25 cellular contexts compared by ENCODE assay signal in the genomic region with DNA sequence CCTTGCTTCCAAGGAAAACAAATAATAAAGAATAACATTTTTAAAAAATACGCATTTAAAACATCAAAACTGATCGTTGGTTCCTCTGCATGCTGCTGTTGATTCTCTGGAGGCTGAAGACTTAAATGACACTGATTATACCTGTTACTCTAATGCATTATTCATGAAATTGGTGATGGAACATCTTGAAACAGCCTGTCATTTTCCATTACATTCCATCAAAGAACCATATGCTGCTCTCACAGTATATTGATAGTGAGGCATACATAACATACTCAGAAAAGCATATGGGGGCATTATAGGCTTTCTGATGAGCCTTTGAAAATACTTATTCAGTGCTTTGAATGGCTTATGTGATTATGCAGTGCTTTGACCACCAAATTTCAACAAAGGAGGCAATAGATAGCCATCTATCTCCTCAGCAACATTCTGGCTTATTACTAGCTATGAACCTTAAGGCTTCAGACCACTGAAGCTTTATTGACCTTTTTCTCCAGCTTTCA.
"Had no signal": no experiment of that assay in that cellular context is flagged by ENCODE, and none has a peak within 500 bp of the region (broad histone marks: within the 10 kb centered on the region; RNA-seq: fewer than 3 reads in every experiment).

No MANE protein-coding gene starts in this region.

- H3K36me3 Mint-ChIP-seq: immature natural killer cell; naive thymus-derived CD8-positive, alpha-beta T cell; stimulated activated effector memory CD8-positive, alpha-beta T cell treated with anti-CD3 and anti-CD28 coated beads, Interleukin-12 subunit alpha, Interleukin-12 subunit beta, amount 100 ng/mL, for 72 hours; type B pancreatic cell had no signal

- H3K9me3 ChIP-seq: esophagus muscularis mucosa, lower lobe of right lung, prostate gland, sigmoid colon, testis, tibial artery had no signal

- H3K79me2 ChIP-seq: parathyroid adenoma had no signal

- H3K4me1 ChIP-seq: esophagus muscularis mucosa, foreskin keratinocyte, lower lobe of right lung, parathyroid adenoma, prostate gland, sigmoid colon, testis, tibial artery had no signal

- H3K36me3 ChIP-seq: esophagus muscularis mucosa, lower lobe of right lung, prostate gland, sigmoid colon, tibial artery had no signal

- H3K4me3 ChIP-seq: dorsolateral prefrontal cortex, esophagus muscularis mucosa, lower lobe of right lung, prostate gland, sigmoid colon, testis, tibial artery had no signal

- H3K27ac Mint-ChIP-seq: endodermal cell; immature natural killer cell; naive thymus-derived CD8-positive, alpha-beta T cell; nephron progenitor cell; stimulated activated effector memory CD8-positive, alpha-beta T cell treated with anti-CD3 and anti-CD28 coated beads, Interleukin-12 subunit alpha, Interleukin-12 subunit beta, amount 100 ng/mL, for 72 hours; type B pancreatic cell had no signal

- H3K27me3 Mint-ChIP-seq: naive thymus-derived CD8-positive, alpha-beta T cell; type B pancreatic cell had no signal

- H3K27ac ChIP-seq: dorsolateral prefrontal cortex, esophagus muscularis mucosa, foreskin keratinocyte, lower lobe of right lung, parathyroid adenoma, prostate gland, sigmoid colon, testis, tibial artery had no signal

- FAIRE-seq: keratinocyte had no signal

- H3K27me3 ChIP-seq: esophagus muscularis mucosa, foreskin keratinocyte, sigmoid colon, testis, tibial artery had no signal

- H3K4me1 Mint-ChIP-seq: immature natural killer cell; naive thymus-derived CD8-positive, alpha-beta T cell; nephron progenitor cell; stimulated activated effector memory CD8-positive, alpha-beta T cell treated with anti-CD3 and anti-CD28 coated beads, Interleukin-12 subunit alpha, Interleukin-12 subunit beta, amount 100 ng/mL, for 72 hours had no signal

- DNase-seq: dorsolateral prefrontal cortex; effector CD4-positive, alpha-beta T cell; endodermal cell; foreskin keratinocyte; hypothalamus; immature natural killer cell; left ventricle myocardium superior; lower lobe of right lung; naive thymus-derived CD8-positive, alpha-beta T cell; nephron progenitor cell; occipital lobe; right cardiac atrium; sigmoid colon; stimulated activated CD4-positive, alpha-beta T cell treated with anti-CD3 and anti-CD28 coated beads, Interleukin-2, amount 100 ng/mL, for 24 hours; stimulated activated CD4-positive, alpha-beta T cell treated with anti-CD3 and anti-CD28 coated beads, Interleukin-4, amount 100 ng/mL, for 24 hours; stimulated activated naive CD4-positive, alpha-beta T cell treated with Interleukin-2 at 50 U/mL for 16 hours; substantia nigra; testis; tibial artery had no signal

- H3K9me3 Mint-ChIP-seq: endodermal cell, nephron progenitor cell, type B pancreatic cell had no signal

- H3K4me3 Mint-ChIP-seq: endodermal cell; immature natural killer cell; naive thymus-derived CD8-positive, alpha-beta T cell; nephron progenitor cell; stimulated activated effector memory CD8-positive, alpha-beta T cell treated with anti-CD3 and anti-CD28 coated beads, Interleukin-12 subunit alpha, Interleukin-12 subunit beta, amount 100 ng/mL, for 72 hours; type B pancreatic cell had no signal

- ATAC-seq: foreskin keratinocyte; left ventricle myocardium superior; lower lobe of right lung; naive thymus-derived CD8-positive, alpha-beta T cell; right cardiac atrium; stimulated activated effector memory CD8-positive, alpha-beta T cell treated with anti-CD3 and anti-CD28 coated beads, Interleukin-12 subunit alpha, Interleukin-12 subunit beta, amount 100 ng/mL, for 72 hours had no signal

- H2AFZ ChIP-seq: parathyroid adenoma had no signal
